Comparison of ENCODE assay signal across 33 cellular contexts in genomic region chr4:18578307-18578706, GRCh38.
DNase-seq lines count a peak whose midpoint lies in the region; ATAC-seq, FAIRE-seq and TF ChIP-seq lines count a peak whose summit lies in the region.
"Had no signal": no experiment of that assay in that cellular context is flagged by ENCODE, and none has a peak within 500 bp of the region (broad histone marks: within the 10 kb centered on the region; RNA-seq: fewer than 3 reads in every experiment).

No MANE protein-coding gene starts in this region.

- H3K9me3 ChIP-seq in GM12878 (replicated peaks; ENCODE audit: control insufficient read depth, insufficient read depth, low read length) (no peaks in the 10 kb centered on the region), psoas muscle (no peaks in the 10 kb centered on the region)
- H3K9me3 ChIP-seq: sigmoid colon, vagina had no signal

- RAD21 ChIA-PET in GM12878 (lab: Charles Lee; ENCODE audit: unreplicated experiment), result no interaction called here

- SMC1A ChIA-PET in GM12878 (lab: Charles Lee; ENCODE audit: uncharacterized antibody, unreplicated experiment), result interaction anchor here (1.4 kb wide), 1 partner anchor 16 kb away, joined by 3 read pairs; no protein-coding TSS in a partner anchor

- 0 out of 2 replicates have a peak, but pooled peaks cover 3% of the 10 kb centered on the region for H3K4me1 ChIP-seq in GM12878 (ENCODE audit: control insufficient read depth, insufficient read depth, low read length)
- H3K4me1 ChIP-seq in psoas muscle, result no peaks in the 10 kb centered on the region
- H3K4me1 ChIP-seq: sigmoid colon, vagina had no signal

- H3K36me3 ChIP-seq in GM12878 (ENCODE audit: control insufficient read depth in 2 of 2, insufficient read depth in 2 of 2, low read length in 1 of 2), result no peaks in the 10 kb centered on the region
- no peaks in the 10 kb centered on the region for H3K36me3 ChIP-seq in psoas muscle (ENCODE audit: insufficient read depth in 1 of 2, low read depth in 1 of 2)
- H3K36me3 ChIP-seq: sigmoid colon, vagina had no signal

- H3K4me3 ChIP-seq in GM12878 (no peak overlapping the region), psoas muscle (no peak overlapping the region)
- H3K4me3 ChIP-seq: K562, PC-9, sigmoid colon, vagina had no signal

- TF ChIP-seq RAD21 in GM12878 (IDR thresholded peaks at IDR 0.05; ENCODE audit: insufficient read depth, low read depth, low read length), result no peak

- no peak for TF ChIP-seq POLR2A in GM12878 (IDR thresholded peaks at IDR 0.05; ENCODE audit: low read depth, low read length)

- H3K9ac ChIP-seq in GM12878 (ENCODE audit: control insufficient read depth, insufficient read depth, low read length), result no peak overlapping the region

- WGBS in GM12878 (ENCODE audit: insufficient coverage, insufficient replicate concordance, low lambda C conversion rate, missing lambda C conversion rate), result 2% methylated on average over 4 of the region's 4 CpGs
- 59 to 66% (median 64%) methylated on average over 4 of the region's 4 CpGs for WGBS in psoas muscle, 3 donors

- H3K27ac ChIP-seq in GM12878 (ENCODE audit: control insufficient read depth, insufficient read depth) (no peak overlapping the region), psoas muscle (no peak overlapping the region)
- H3K27ac ChIP-seq: PC-9, sigmoid colon, vagina had no signal

- H3K79me2 ChIP-seq in GM12878 (ENCODE audit: control insufficient read depth, insufficient read depth, low read length), result no peaks in the 10 kb centered on the region

- no peak overlapping the region for H3K4me2 ChIP-seq in GM12878 (ENCODE audit: control insufficient read depth, insufficient read depth)
- H3K4me2 ChIP-seq: PC-9 had no signal

- in situ Hi-C loops in GM12878 (cut with MboI), result no loop called here

- no peak for FAIRE-seq in GM12878 (lab: Jason Lieb, UNC)
- FAIRE-seq: D721Med, GM19239, K562, TTC549 had no signal

- H3K27me3 ChIP-seq in GM12878 (replicated peaks in 1 of 2; ENCODE audit: control insufficient read depth in 2 of 2, insufficient read depth in 2 of 2, low read length in 1 of 2) (no peaks in the 10 kb centered on the region), psoas muscle (ENCODE audit: insufficient read depth in 3 of 3, low read length in 2 of 3) (no peaks in the 10 kb centered on the region)
- H3K27me3 ChIP-seq: sigmoid colon, vagina had no signal

- CTCF ChIA-PET in GM12878 (lab: Yijun Ruan, JAX), result no interaction called here

- no peak for TF ChIP-seq EP300 in GM12878 (IDR thresholded peaks at IDR 0.05; ENCODE audit: borderline replicate concordance in 1 of 2, control insufficient read depth in 1 of 2, low read depth in 2 of 2, low read length in 2 of 2)

- POLR2A ChIA-PET in GM12878 (lab: Charles Lee), result no interaction called here

- DNase-seq in GM12878 (ENCODE audit: low read depth, low spot score) (no peak), 8988T (no peak), psoas muscle (no peak)
- DNase-seq: ACHN; activated CD4-positive, alpha-beta memory T cell treated with anti-CD3 and anti-CD28 coated beads, Interleukin-2, amount 10 ng/mL, durations not matched to agents 7 days and 5 days; activated CD4-positive, CD25-positive, alpha-beta regulatory T cell treated with anti-CD3 and anti-CD28 coated beads, Interleukin-2, amount 50 U/mL, for 72 hours; activated CD8-positive, alpha-beta memory T cell treated with anti-CD3 and anti-CD28 coated beads, Interleukin-2, amount 50 U/mL, for 48 hours; activated naive CD4-positive, alpha-beta T cell treated with anti-CD3 and anti-CD28 coated beads for 36 hours; CD4-positive, alpha-beta memory T cell; erythroblast; left colon; naive thymus-derived CD8-positive, alpha-beta T cell; NCI-H1105; NCI-H187 treated with DMSO at 0.1 percent for 48 hours; NCI-H2171; NCI-H524; nucleus accumbens; PC-9; sigmoid colon; stimulated activated CD4-positive, alpha-beta T cell treated with anti-CD3 and anti-CD28 coated beads, Interleukin-12 subunit alpha, Interleukin-12 subunit beta, amount 100 ng/mL, for 4 hours; stimulated activated CD4-positive, alpha-beta T cell treated with anti-CD3 and anti-CD28 coated beads, Interleukin-2, amount 100 ng/mL, for 48 hours; stimulated activated naive CD8-positive, alpha-beta T cell treated with anti-CD3 and anti-CD28 coated beads, Interleukin-15, amount 100 ng/mL, for 72 hours; T-helper 17 cell had no signal

- ATAC-seq in GM18867 (IDR thresholded peaks at IDR 0.05; ENCODE audit: unreplicated experiment), result peak; percentile 92
- ATAC-seq in GM21619 (IDR thresholded peaks at IDR 0.05; ENCODE audit: unreplicated experiment), result peak; percentile 70
- peak; percentile 85 for ATAC-seq in HG03280 (IDR thresholded peaks at IDR 0.05; ENCODE audit: unreplicated experiment)
- peak; percentile 39; the same call in 1 of the 3 replicates for ATAC-seq in GM12878
- no peak for ATAC-seq in HG03159 (IDR thresholded peaks at IDR 0.05; ENCODE audit: unreplicated experiment)
- no peak for ATAC-seq in HG03378 (IDR thresholded peaks at IDR 0.05; ENCODE audit: unreplicated experiment)
- no peak for ATAC-seq in psoas muscle
- ATAC-seq: K562; left colon; naive thymus-derived CD8-positive, alpha-beta T cell; stimulated activated naive CD8-positive, alpha-beta T cell treated with anti-CD3 and anti-CD28 coated beads, Interleukin-15, amount 100 ng/mL, for 72 hours; T-helper 17 cell had no signal

- H4K20me1 ChIP-seq in GM12878 (ENCODE audit: control insufficient read depth, insufficient read depth), result no peaks in the 10 kb centered on the region

- TF ChIP-seq CTCF in GM12878 (IDR thresholded peaks at IDR 0.05 in 2 of 3, conservative IDR thresholded peaks at IDR 0.05 in 1 of 3; ENCODE audit: control insufficient read depth in 2 of 3, extremely low read depth in 1 of 3, insufficient read depth in 1 of 3, low read depth in 3 of 3, low read length in 3 of 3), result no peak
- TF ChIP-seq CTCF in psoas muscle (IDR thresholded peaks at IDR 0.05), result no peak

- no TSS peak for BruUV-seq in GM12878 (replicated peaks; lab: Mats Ljungman, UMichigan)

- no peak overlapping the region for H2AFZ ChIP-seq in GM12878 (ENCODE audit: control insufficient read depth, low read depth, low read length)
- H2AFZ ChIP-seq: PC-9 had no signal

- intact Hi-C loops in GM12878 (cut with micrococcal nuclease; ENCODE audit: unreplicated experiment), result no loop called here
- intact Hi-C loops in psoas muscle (cut with DNase I), result no loop called here

TF ChIP-seq in GM12878, 131 proteins besides CTCF, POLR2A, EP300 and RAD21 (continues in another document):
- TF ChIP-seq CUX1 (IDR thresholded peaks at IDR 0.05; ENCODE audit: insufficient replicate concordance, low read depth, low read length) (no peak), RAD51 (IDR thresholded peaks at IDR 0.05) (no peak)
- TF ChIP-seq, protein P1, sequence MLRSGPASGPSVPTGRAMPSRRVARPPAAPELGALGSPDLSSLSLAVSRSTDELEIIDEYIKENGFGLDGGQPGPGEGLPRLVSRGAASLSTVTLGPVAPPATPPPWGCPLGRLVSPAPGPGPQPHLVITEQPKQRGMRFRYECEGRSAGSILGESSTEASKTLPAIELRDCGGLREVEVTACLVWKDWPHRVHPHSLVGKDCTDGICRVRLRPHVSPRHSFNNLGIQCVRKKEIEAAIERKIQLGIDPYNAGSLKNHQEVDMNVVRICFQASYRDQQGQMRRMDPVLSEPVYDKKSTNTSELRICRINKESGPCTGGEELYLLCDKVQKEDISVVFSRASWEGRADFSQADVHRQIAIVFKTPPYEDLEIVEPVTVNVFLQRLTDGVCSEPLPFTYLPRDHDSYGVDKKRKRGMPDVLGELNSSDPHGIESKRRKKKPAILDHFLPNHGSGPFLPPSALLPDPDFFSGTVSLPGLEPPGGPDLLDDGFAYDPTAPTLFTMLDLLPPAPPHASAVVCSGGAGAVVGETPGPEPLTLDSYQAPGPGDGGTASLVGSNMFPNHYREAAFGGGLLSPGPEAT (IDR thresholded peaks at IDR 0.05; ENCODE audit: low read depth), result no peak

Comparison
In these comparisons a context has a peak if more than half of its experiments do, and no peak if none do; other contexts are left out.
1. ATAC-seq: peak in GM18867 (single experiment), GM21619 (single experiment), HG03280 (single experiment) and GM12878 (single experiment); none in HG03159 (single experiment), HG03378 (single experiment) and psoas muscle (0 of 4).